Comparison of ENCODE assay signal across 26 cellular contexts in genomic region chrX:37370499-37371141, GRCh38. TPM values are rescaled to one million over a fixed set of nuclear protein-coding genes. Genes with fewer than 3 reads are reported as not detected.
A peak's percentile ranks its signal among the peaks of the same experiment; 100 is the strongest.
DNase-seq lines count a peak whose midpoint lies in the region; ATAC-seq and TF ChIP-seq lines count a peak whose summit lies in the region.
"Had no signal": no experiment of that assay in that cellular context is flagged by ENCODE, and none has a peak within 500 bp of the region (broad histone marks: within the 10 kb centered on the region; RNA-seq: fewer than 3 reads in every experiment).

No MANE protein-coding gene starts in this region.

- POLR2A ChIA-PET in IMR-90 (lab: Charles Lee; ENCODE audit: unreplicated experiment) (no interaction called here), PC-9 (lab: Charles Lee; ENCODE audit: unreplicated experiment) (no interaction called here)

- no peak overlapping the region for H2BK120ac ChIP-seq in IMR-90 (ENCODE audit: low read depth, low read length)

- H4K8ac ChIP-seq in IMR-90 (ENCODE audit: low read depth in 2 of 2, low read length in 2 of 2) = no peak overlapping the region

- DNase-seq in IMR-90 (no peak), cortex of kidney (lab: John Stamatoyannopoulos, UW) (peak; percentile 0), gastrocnemius medialis (no peak), spleen (peak; percentile 42), foreskin melanocyte (no peak), PC-9 (no peak), NK-92 (lab: John Stamatoyannopoulos, UW; ENCODE audit: unreplicated experiment) (no peak), T-helper 1 cell (no peak)
- DNase-seq: 8988T; ACHN; BE2C; C1 segment of cervical spinal cord; CD4-positive, alpha-beta memory T cell; CD4-positive, CD25-positive, alpha-beta regulatory T cell; CD8-positive, alpha-beta memory T cell; COR-L47; DMS 273 treated with DMSO at 0.1 percent for 48 hours; DMS153; DMS53; DMS79; DND-41; EL; GDM1 had no signal

- H3K27ac ChIP-seq in IMR-90 (ENCODE audit: insufficient read depth, low read length) = no peak overlapping the region
- H3K27ac ChIP-seq in gastrocnemius medialis = peak overlapping the region; percentile 63 to 80 (median 73)
- H3K27ac ChIP-seq in spleen = no peak overlapping the region
- no peak overlapping the region for H3K27ac ChIP-seq in PC-9
- H3K27ac ChIP-seq: BLaER1 had no signal

- H3K56ac ChIP-seq in IMR-90 (ENCODE audit: extremely low read depth, insufficient read depth, low read length) = no peak overlapping the region

- H3K14ac ChIP-seq in IMR-90 (replicated peaks; ENCODE audit: low read depth, low read length) = no peak overlapping the region

- peak overlapping the region; percentile 32 for H2AFZ ChIP-seq in IMR-90 (replicated peaks; ENCODE audit: low read length, poor library complexity)
- no peak overlapping the region for H2AFZ ChIP-seq in PC-9

- no peak for TF ChIP-seq RAD21 in IMR-90 (IDR thresholded peaks at IDR 0.05; ENCODE audit: low read length)

- no peak overlapping the region for H2AK9ac ChIP-seq in IMR-90 (replicated peaks; ENCODE audit: low read depth, low read length, poor library complexity)

- in situ Hi-C loops in IMR-90 (cut with MboI; ENCODE audit: low sequenced_read_pairs) = no loop called here
- in situ Hi-C loops in gastrocnemius medialis (cut with MboI; ENCODE audit: low sequenced_read_pairs in 4 of 4) = no loop called here

- no peaks in the 10 kb centered on the region for H3F3A ChIP-seq in PC-9 (ENCODE audit: insufficient read depth, low read depth)

- no peak overlapping the region for H3K18ac ChIP-seq in IMR-90 (ENCODE audit: low read depth, low read length)

- no peak overlapping the region for H4K91ac ChIP-seq in IMR-90 (ENCODE audit: insufficient read depth, low read depth, low read length)

- dilution Hi-C loops in IMR-90 (cut with HindIII; ENCODE audit: low sequenced_read_pairs, unreplicated experiment) = no loop called here

- H3K27me3 ChIP-seq in IMR-90 (ENCODE audit: control insufficient read depth, insufficient read depth, low read length) (no peaks in the 10 kb centered on the region), gastrocnemius medialis (no peaks in the 10 kb centered on the region), spleen (replicated peaks in 1 of 7) (no peaks in the 10 kb centered on the region), PC-9 (ENCODE audit: insufficient read depth, low read depth) (no peaks in the 10 kb centered on the region)
- H3K27me3 ChIP-seq: BE2C, BLaER1 had no signal

- no peak overlapping the region for H2BK15ac ChIP-seq in IMR-90 (ENCODE audit: low read depth, low read length)

- H3K4ac ChIP-seq in IMR-90 (ENCODE audit: low read depth, low read length) = no peak overlapping the region

- peaks cover 0 to 16% of the 10 kb centered on the region in 2 experiments; a peak in 3 of 4 replicates for H3K79me1 ChIP-seq in IMR-90 (ENCODE audit: low read depth in 1 of 2, low read length in 2 of 2)

- 0 out of 2 replicates have a peak, but pooled peaks cover 1% of the 10 kb centered on the region for H3K36me3 ChIP-seq in IMR-90 (ENCODE audit: control insufficient read depth, insufficient read depth, low read length)
- H3K36me3 ChIP-seq in gastrocnemius medialis = no peaks in the 10 kb centered on the region
- no peaks in the 10 kb centered on the region for H3K36me3 ChIP-seq in spleen
- no peaks in the 10 kb centered on the region for H3K36me3 ChIP-seq in PC-9 (ENCODE audit: low read depth)
- H3K36me3 ChIP-seq: BE2C, BLaER1 had no signal

- H3K23ac ChIP-seq in IMR-90 (ENCODE audit: low read depth, low read length) = no peak overlapping the region

- no peaks in the 10 kb centered on the region for H3K9me2 ChIP-seq in PC-9 (ENCODE audit: insufficient read depth)

- CTCF ChIA-PET in IMR-90 (lab: Yijun Ruan, JAX) = no interaction called here
- CTCF ChIA-PET in PC-9 (lab: Charles Lee) = no interaction called here

- H3K4me1 ChIP-seq in IMR-90 (ENCODE audit: control insufficient read depth, insufficient read depth, low read length) = 0 out of 2 replicates have a peak, but pooled peaks cover 2% of the 10 kb centered on the region
- peaks cover 8 to 25% of the 10 kb centered on the region in 2 donors for H3K4me1 ChIP-seq in gastrocnemius medialis
- no peaks in the 10 kb centered on the region for H3K4me1 ChIP-seq in spleen
- no peaks in the 10 kb centered on the region for H3K4me1 ChIP-seq in PC-9 (replicated peaks; ENCODE audit: insufficient read depth)
- H3K4me1 ChIP-seq: BE2C, BLaER1 had no signal

- TF ChIP-seq POLR2A in IMR-90 (IDR thresholded peaks at IDR 0.05; ENCODE audit: low read depth, low read length) (no peak), gastrocnemius medialis (IDR thresholded peaks at IDR 0.05) (no peak), spleen (IDR thresholded peaks at IDR 0.05) (no peak)

- H3K4me3 ChIP-seq in IMR-90 (ENCODE audit: insufficient read depth, low read depth, low read length) = no peak overlapping the region
- H3K4me3 ChIP-seq in gastrocnemius medialis = no peak overlapping the region
- no peak overlapping the region for H3K4me3 ChIP-seq in spleen
- no peak overlapping the region for H3K4me3 ChIP-seq in PC-9
- H3K4me3 ChIP-seq: BLaER1, GM12878 had no signal

- no peak for TF ChIP-seq CTCF in IMR-90 (conservative IDR thresholded peaks at IDR 0.05; ENCODE audit: low read depth, low read length)
- TF ChIP-seq CTCF in gastrocnemius medialis (IDR thresholded peaks at IDR 0.05 in 4 of 5, conservative IDR thresholded peaks at IDR 0.05 in 1 of 5) = no peak
- TF ChIP-seq CTCF in spleen (IDR thresholded peaks at IDR 0.05 in 8 of 11, conservative IDR thresholded peaks at IDR 0.05 in 3 of 11) = no peak
- TF ChIP-seq CTCF in PC-9 (conservative IDR thresholded peaks at IDR 0.05) = no peak

- H3K9ac ChIP-seq in IMR-90 (ENCODE audit: low read depth, low read length) = no peak overlapping the region
- H3K9ac ChIP-seq: BLaER1 had no signal

- intact Hi-C loops in IMR-90 (cut with micrococcal nuclease) (no loop called here), gastrocnemius medialis (cut with DNase I; ENCODE audit: low total_unique reads) (no loop called here), spleen (cut with DNase I; ENCODE audit: low total_unique reads) (no loop called here), PC-9 (cut with micrococcal nuclease; ENCODE audit: unreplicated experiment) (no loop called here)

- no peaks in the 10 kb centered on the region for H3K9me3 ChIP-seq in IMR-90 (ENCODE audit: control insufficient read depth, insufficient read depth, low read length)
- no peaks in the 10 kb centered on the region for H3K9me3 ChIP-seq in gastrocnemius medialis
- H3K9me3 ChIP-seq in spleen = peaks cover 0 to 4% (median 0%) of the 10 kb centered on the region in 8 donors
- H3K9me3 ChIP-seq in PC-9 (ENCODE audit: insufficient read depth, low read depth) = no peaks in the 10 kb centered on the region
- H3K9me3 ChIP-seq: BE2C had no signal

- H2BK20ac ChIP-seq in IMR-90 (ENCODE audit: low read depth, low read length) = no peak overlapping the region

- ATAC-seq in IMR-90 (ENCODE audit: low read depth) (no peak), gastrocnemius medialis (no peak)
- ATAC-seq: GM12878 had no signal

- H2AK5ac ChIP-seq in IMR-90 (ENCODE audit: low read depth, low read length) = no peak overlapping the region

- H4K20me1 ChIP-seq in IMR-90 (ENCODE audit: insufficient read depth, low read length) = peaks cover 31% of the 10 kb centered on the region
- H4K20me1 ChIP-seq in PC-9 (ENCODE audit: insufficient read depth) = no peaks in the 10 kb centered on the region
- H4K20me1 ChIP-seq: BLaER1 had no signal

- no peak overlapping the region for H2BK5ac ChIP-seq in IMR-90 (ENCODE audit: low read depth, low read length, poor library complexity, severe bottlenecking)

- BruUV-seq in IMR-90 (replicated peaks; lab: Mats Ljungman, UMichigan) = no TSS peak
- BruUV-seq in PC-9 (replicated peaks; lab: Mats Ljungman, UMichigan) = no TSS peak

- no peak overlapping the region for H3K4me2 ChIP-seq in IMR-90 (ENCODE audit: low read depth, low read length)
- H3K4me2 ChIP-seq in PC-9 = no peak overlapping the region
- H3K4me2 ChIP-seq: BLaER1 had no signal

- H3K9me1 ChIP-seq in IMR-90 (ENCODE audit: insufficient read depth, low read length) = peaks cover 5% of the 10 kb centered on the region; the same call in 1 of the 2 replicates

- H3K79me2 ChIP-seq in PC-9 (ENCODE audit: low read depth) = peaks cover 38% of the 10 kb centered on the region

- H4K5ac ChIP-seq in IMR-90 (ENCODE audit: low read depth, low read length) = no peak overlapping the region

- WGBS in IMR-90 (ENCODE audit: extremely low coverage in 2 of 2, insufficient read length in 1 of 2), 2 experiments = no CpG with 5 or more reads among the region's 4 CpGs
- WGBS in spleen, 5 donors = 73 to 86% (median 84%) methylated on average over 4 of the region's 4 CpGs; no CpG with 5 or more reads in 1 of the 5 donors

TF ChIP-seq in IMR-90, 13 proteins besides CTCF, POLR2A, EP300 and RAD21 (continues in another document):
- TF ChIP-seq MAFK (IDR thresholded peaks at IDR 0.05; ENCODE audit: low read depth, low read length) = no peak
- TF ChIP-seq MXI1 (IDR thresholded peaks at IDR 0.05; ENCODE audit: borderline replicate concordance, low read depth, low read length) = no peak
- TF ChIP-seq RCOR1 (IDR thresholded peaks at IDR 0.05; ENCODE audit: insufficient replicate concordance, low read length) = no peak
- no peak for TF ChIP-seq ELK1 (IDR thresholded peaks at IDR 0.05; ENCODE audit: borderline replicate concordance, low read depth, low read length)
- TF ChIP-seq USF2 (IDR thresholded peaks at IDR 0.05; ENCODE audit: low read depth, low read length) = no peak

RNA-seq across cellular contexts. Expression of gene PRRG1, which starts 21.5 kb away (rescaled TPM):
- total RNA-seq in IMR-90 (2012; rRNA removed) (11.1 and 16.1 TPM in 2 replicates), gastrocnemius medialis (10 to 100 TPM in 2 of 4 donors, 1 to 10 TPM in 2; 8.2 to 20.0 (median 10.1) TPM), spleen (10 to 100 TPM in 1 of 7 donors, 1 to 10 TPM in 6; 4.5 to 12.0 (median 6.8) TPM), PC-9 (2021) (23.5 and 34.4 TPM in 2 replicates)
- polyA plus RNA-seq in IMR-90 (2012; rRNA removed) (8.5 and 9.0 TPM in 2 replicates), spleen (under 1 TPM; 0.41 to 0.99 (median 0.62) TPM)
- polyA plus RNA-seq in IMR-90 (2012; cell fraction: cytosol; rRNA removed) = 3.0 and 4.7 TPM in 2 replicates
- 2.9 and 12.2 TPM in 2 replicates for polyA plus RNA-seq in IMR-90 (2012; cell fraction: nucleus; rRNA removed; ENCODE audit: low replicate concordance)
- total RNA-seq: CD4-positive, alpha-beta memory T cell; CD4-positive, CD25-positive, alpha-beta regulatory T cell; CD8-positive, alpha-beta memory T cell; G401; GM12878 had no signal
- polyA plus RNA-seq: CD4-positive, alpha-beta memory T cell; CD4-positive, CD25-positive, alpha-beta regulatory T cell; CD8-positive, alpha-beta memory T cell; GM12878 had no signal

Comparison
In these comparisons a context has a peak if more than half of its experiments do, and no peak if none do; other contexts are left out.
1. DNase-seq: peak in cortex of kidney (single experiment) and spleen (single experiment); none in IMR-90 (single experiment), gastrocnemius medialis (0 of 2), foreskin melanocyte (single experiment), PC-9 (0 of 2), NK-92 (single experiment) and T-helper 1 cell (0 of 5).
2. H3K27ac ChIP-seq: peak in gastrocnemius medialis (4 of 4); none in IMR-90 (single experiment), spleen (0 of 8) and PC-9 (single experiment).